ENCODE assay signal across 1 cellular context in the genomic region with DNA sequence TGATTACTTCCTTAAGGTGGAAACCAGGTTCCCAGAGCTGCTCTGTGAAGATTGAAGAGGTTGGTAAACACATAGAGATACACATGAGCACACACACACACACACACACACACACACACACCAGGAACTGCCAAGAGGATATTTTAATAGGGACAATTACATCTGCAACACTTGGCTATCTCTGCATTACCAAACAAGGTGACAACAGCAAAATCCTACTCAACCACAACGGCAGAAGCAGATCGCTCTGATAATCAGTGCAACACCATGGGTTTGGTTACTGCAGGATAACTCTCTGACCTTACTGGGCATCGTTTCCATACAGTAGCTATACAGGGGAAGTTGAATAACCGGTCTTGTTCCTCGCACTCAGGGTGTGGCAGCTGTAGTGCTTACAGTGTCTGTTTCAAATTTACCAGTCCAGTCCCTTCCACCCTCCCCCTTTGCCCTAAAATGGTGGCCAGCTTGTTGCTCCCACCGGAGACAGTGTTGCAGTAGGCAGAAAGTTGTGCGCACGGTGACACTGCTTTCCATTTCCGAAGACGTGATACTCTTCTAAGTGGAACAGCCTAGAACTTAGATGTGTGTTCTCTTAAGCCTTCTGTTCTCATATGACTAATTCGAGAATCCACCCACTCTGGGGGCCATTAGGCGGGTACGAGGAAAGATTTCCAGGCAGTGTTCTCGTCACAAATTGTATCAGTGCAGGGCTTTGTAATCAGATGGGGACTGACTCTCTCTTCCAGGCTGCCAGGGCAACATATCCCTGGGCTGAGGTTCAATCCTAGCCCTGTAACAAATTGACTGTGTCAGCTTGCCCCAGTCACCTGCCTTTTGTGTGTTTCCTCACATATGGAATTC.
TF ChIP-seq lines count a peak whose summit lies in the region.

No MANE protein-coding gene starts in this region.

TF ChIP-seq in SK-N-SH treated with all-trans-retinoic acid at 6 μM for 48 hours, 23 proteins besides CTCF, POLR2A, EP300 and RAD21 (continued from another document):
- TF ChIP-seq, protein P1, sequence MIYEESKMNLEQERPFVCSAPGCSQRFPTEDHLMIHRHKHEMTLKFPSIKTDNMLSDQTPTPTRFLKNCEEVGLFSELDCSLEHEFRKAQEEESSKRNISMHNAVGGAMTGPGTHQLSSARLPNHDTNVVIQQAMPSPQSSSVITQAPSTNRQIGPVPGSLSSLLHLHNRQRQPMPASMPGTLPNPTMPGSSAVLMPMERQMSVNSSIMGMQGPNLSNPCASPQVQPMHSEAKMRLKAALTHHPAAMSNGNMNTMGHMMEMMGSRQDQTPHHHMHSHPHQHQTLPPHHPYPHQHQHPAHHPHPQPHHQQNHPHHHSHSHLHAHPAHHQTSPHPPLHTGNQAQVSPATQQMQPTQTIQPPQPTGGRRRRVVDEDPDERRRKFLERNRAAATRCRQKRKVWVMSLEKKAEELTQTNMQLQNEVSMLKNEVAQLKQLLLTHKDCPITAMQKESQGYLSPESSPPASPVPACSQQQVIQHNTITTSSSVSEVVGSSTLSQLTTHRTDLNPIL (CRISPR knock-in tag; IDR thresholded peaks at IDR 0.05; ENCODE audit: low read depth) = no peak
- TF ChIP-seq ZFP30 (CRISPR knock-in tag; IDR thresholded peaks at IDR 0.05) = no peak
- no peak for TF ChIP-seq PPARA (CRISPR knock-in tag; IDR thresholded peaks at IDR 0.05; ENCODE audit: borderline replicate concordance)
- no peak for TF ChIP-seq SNAI2 (CRISPR knock-in tag; IDR thresholded peaks at IDR 0.05)
- no peak for TF ChIP-seq OSR1 (CRISPR knock-in tag; IDR thresholded peaks at IDR 0.05)
- TF ChIP-seq RARB (CRISPR knock-in tag; IDR thresholded peaks at IDR 0.05) = no peak
- TF ChIP-seq, protein P2, sequence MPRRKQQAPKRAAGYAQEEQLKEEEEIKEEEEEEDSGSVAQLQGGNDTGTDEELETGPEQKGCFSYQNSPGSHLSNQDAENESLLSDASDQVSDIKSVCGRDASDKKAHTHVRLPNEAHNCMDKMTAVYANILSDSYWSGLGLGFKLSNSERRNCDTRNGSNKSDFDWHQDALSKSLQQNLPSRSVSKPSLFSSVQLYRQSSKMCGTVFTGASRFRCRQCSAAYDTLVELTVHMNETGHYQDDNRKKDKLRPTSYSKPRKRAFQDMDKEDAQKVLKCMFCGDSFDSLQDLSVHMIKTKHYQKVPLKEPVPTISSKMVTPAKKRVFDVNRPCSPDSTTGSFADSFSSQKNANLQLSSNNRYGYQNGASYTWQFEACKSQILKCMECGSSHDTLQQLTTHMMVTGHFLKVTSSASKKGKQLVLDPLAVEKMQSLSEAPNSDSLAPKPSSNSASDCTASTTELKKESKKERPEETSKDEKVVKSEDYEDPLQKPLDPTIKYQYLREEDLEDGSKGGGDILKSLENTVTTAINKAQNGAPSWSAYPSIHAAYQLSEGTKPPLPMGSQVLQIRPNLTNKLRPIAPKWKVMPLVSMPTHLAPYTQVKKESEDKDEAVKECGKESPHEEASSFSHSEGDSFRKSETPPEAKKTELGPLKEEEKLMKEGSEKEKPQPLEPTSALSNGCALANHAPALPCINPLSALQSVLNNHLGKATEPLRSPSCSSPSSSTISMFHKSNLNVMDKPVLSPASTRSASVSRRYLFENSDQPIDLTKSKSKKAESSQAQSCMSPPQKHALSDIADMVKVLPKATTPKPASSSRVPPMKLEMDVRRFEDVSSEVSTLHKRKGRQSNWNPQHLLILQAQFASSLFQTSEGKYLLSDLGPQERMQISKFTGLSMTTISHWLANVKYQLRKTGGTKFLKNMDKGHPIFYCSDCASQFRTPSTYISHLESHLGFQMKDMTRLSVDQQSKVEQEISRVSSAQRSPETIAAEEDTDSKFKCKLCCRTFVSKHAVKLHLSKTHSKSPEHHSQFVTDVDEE (CRISPR knock-in tag; IDR thresholded peaks at IDR 0.05) = no peak
- TF ChIP-seq ARNTL (CRISPR knock-in tag; IDR thresholded peaks at IDR 0.05; ENCODE audit: borderline replicate concordance, low read depth) = no peak
- no peak for TF ChIP-seq ZNF70 (CRISPR knock-in tag; IDR thresholded peaks at IDR 0.05)
- TF ChIP-seq GLIS3 (CRISPR knock-in tag; IDR thresholded peaks at IDR 0.05) = no peak
- no peak for TF ChIP-seq ESRRG (CRISPR knock-in tag; IDR thresholded peaks at IDR 0.05)
- TF ChIP-seq ISL1 (CRISPR knock-in tag; IDR thresholded peaks at IDR 0.05) = no peak
- TF ChIP-seq, protein P3, sequence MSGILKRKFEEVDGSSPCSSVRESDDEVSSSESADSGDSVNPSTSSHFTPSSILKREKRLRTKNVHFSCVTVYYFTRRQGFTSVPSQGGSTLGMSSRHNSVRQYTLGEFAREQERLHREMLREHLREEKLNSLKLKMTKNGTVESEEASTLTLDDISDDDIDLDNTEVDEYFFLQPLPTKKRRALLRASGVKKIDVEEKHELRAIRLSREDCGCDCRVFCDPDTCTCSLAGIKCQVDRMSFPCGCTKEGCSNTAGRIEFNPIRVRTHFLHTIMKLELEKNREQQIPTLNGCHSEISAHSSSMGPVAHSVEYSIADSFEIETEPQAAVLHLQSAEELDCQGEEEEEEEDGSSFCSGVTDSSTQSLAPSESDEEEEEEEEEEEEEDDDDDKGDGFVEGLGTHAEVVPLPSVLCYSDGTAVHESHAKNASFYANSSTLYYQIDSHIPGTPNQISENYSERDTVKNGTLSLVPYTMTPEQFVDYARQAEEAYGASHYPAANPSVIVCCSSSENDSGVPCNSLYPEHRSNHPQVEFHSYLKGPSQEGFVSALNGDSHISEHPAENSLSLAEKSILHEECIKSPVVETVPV (CRISPR knock-in tag; IDR thresholded peaks at IDR 0.05) = no peak
